Comparison of ENCODE assay signal across 25 cellular contexts in genomic region chr10:62826275-62826674, GRCh38.
"Had no signal": no experiment of that assay in that cellular context is flagged by ENCODE, and none has a peak within 500 bp of the region (broad histone marks: within the 10 kb centered on the region; RNA-seq: fewer than 3 reads in every experiment).

No MANE protein-coding gene starts in this region.

- H3K4me1 Mint-ChIP-seq: endodermal cell; mesothelial cell of epicardium; neural crest cell; stimulated activated naive CD8-positive, alpha-beta T cell treated with anti-CD3 and anti-CD28 coated beads, Interleukin-15, amount 100 ng/mL, for 72 hours had no signal

- ATAC-seq: esophagus mucosa; gastrocnemius medialis; mucosa of descending colon; natural killer cell treated with Interleukin-12 subunit alpha and Interleukin-12 subunit beta and Interleukin-15 and Interleukin-18, amount 100 ng/mL, for 72 hours; right lobe of liver; stimulated activated naive CD8-positive, alpha-beta T cell treated with anti-CD3 and anti-CD28 coated beads, Interleukin-15, amount 100 ng/mL, for 72 hours; upper lobe of right lung had no signal

- H3K36me3 Mint-ChIP-seq: mesothelial cell of epicardium; naive B cell; natural killer cell treated with Interleukin-12 subunit alpha and Interleukin-12 subunit beta and Interleukin-15 and Interleukin-18, amount 100 ng/mL, for 72 hours had no signal

- DNase-seq: cortex of kidney; dorsolateral prefrontal cortex; effector CD4-positive, alpha-beta T cell; endodermal cell; foreskin fibroblast; gastrocnemius medialis; head of caudate nucleus; mesenchymal stem cell; mucosa of descending colon; naive B cell; right lobe of liver; small intestine; stimulated activated CD4-positive, alpha-beta T cell treated with anti-CD3 and anti-CD28 coated beads, Interleukin-1b, Interleukin-23, amount 100 ng/mL, for 48 hours; stimulated activated CD4-positive, alpha-beta T cell treated with anti-CD3 and anti-CD28 coated beads, Interleukin-4, amount 100 ng/mL, for 4 hours; stimulated activated naive CD4-positive, alpha-beta T cell; stimulated activated naive CD8-positive, alpha-beta T cell treated with anti-CD3 and anti-CD28 coated beads, Interleukin-15, amount 100 ng/mL, for 72 hours; transverse colon; upper lobe of right lung; uterus had no signal

- H3K9me3 Mint-ChIP-seq: endodermal cell; mesothelial cell of epicardium; naive B cell; natural killer cell treated with Interleukin-12 subunit alpha and Interleukin-12 subunit beta and Interleukin-15 and Interleukin-18, amount 100 ng/mL, for 72 hours; stimulated activated naive CD8-positive, alpha-beta T cell treated with anti-CD3 and anti-CD28 coated beads, Interleukin-15, amount 100 ng/mL, for 72 hours had no signal

- FAIRE-seq: keratinocyte, small intestine had no signal

- H3K4me3 Mint-ChIP-seq: endodermal cell; mesothelial cell of epicardium; naive B cell; natural killer cell treated with Interleukin-12 subunit alpha and Interleukin-12 subunit beta and Interleukin-15 and Interleukin-18, amount 100 ng/mL, for 72 hours; neural crest cell; stimulated activated naive CD8-positive, alpha-beta T cell treated with anti-CD3 and anti-CD28 coated beads, Interleukin-15, amount 100 ng/mL, for 72 hours had no signal

- H3K27ac Mint-ChIP-seq: endodermal cell; mesothelial cell of epicardium; naive B cell; natural killer cell treated with Interleukin-12 subunit alpha and Interleukin-12 subunit beta and Interleukin-15 and Interleukin-18, amount 100 ng/mL, for 72 hours; progenitor cell of endocrine pancreas had no signal
